Comparison of ENCODE assay signal across 1 cellular context in genomic region chr10:13712799-13713581, GRCh38.
TF ChIP-seq lines count a peak whose summit lies in the region.

No MANE protein-coding gene starts in this region.

TF ChIP-seq in GM23338, 12 proteins besides CTCF, POLR2A, EP300 and RAD21 (continued from another document):
- TF ChIP-seq REST (IDR thresholded peaks at IDR 0.05; ENCODE audit: unreplicated experiment): no peak
- no peak for TF ChIP-seq STAT1 (IDR thresholded peaks at IDR 0.05; ENCODE audit: unreplicated experiment)
- no peak for TF ChIP-seq CREB1 (CRISPR knock-in tag; IDR thresholded peaks at IDR 0.05; ENCODE audit: low read depth)
- TF ChIP-seq JUNB (IDR thresholded peaks at IDR 0.05; ENCODE audit: unreplicated experiment): no peak
